ENCODE assay signal across 1 cellular context in genomic region chr1:174276087-174276486, GRCh38.
TF ChIP-seq lines count a peak whose summit lies in the region.

No MANE protein-coding gene starts in this region.

TF ChIP-seq in GM23338, 12 proteins besides CTCF, POLR2A, EP300 and RAD21 (continued from another document):
- TF ChIP-seq ZNF462 (CRISPR knock-in tag; IDR thresholded peaks at IDR 0.05) (no peak), JUNB (IDR thresholded peaks at IDR 0.05; ENCODE audit: unreplicated experiment) (no peak), NANOG (IDR thresholded peaks at IDR 0.05; ENCODE audit: borderline replicate concordance) (no peak), EZH2 (IDR thresholded peaks at IDR 0.05; ENCODE audit: low read depth, unreplicated experiment) (no peak), ZNF331 (CRISPR knock-in tag; IDR thresholded peaks at IDR 0.05; ENCODE audit: low read depth) (no peak), EZH2phosphoT487 (IDR thresholded peaks at IDR 0.05; ENCODE audit: unreplicated experiment) (no peak), POLR2AphosphoS5 (IDR thresholded peaks at IDR 0.05; ENCODE audit: low read depth) (no peak), STAT1 (IDR thresholded peaks at IDR 0.05; ENCODE audit: unreplicated experiment) (no peak)
- TF ChIP-seq, protein P1, sequence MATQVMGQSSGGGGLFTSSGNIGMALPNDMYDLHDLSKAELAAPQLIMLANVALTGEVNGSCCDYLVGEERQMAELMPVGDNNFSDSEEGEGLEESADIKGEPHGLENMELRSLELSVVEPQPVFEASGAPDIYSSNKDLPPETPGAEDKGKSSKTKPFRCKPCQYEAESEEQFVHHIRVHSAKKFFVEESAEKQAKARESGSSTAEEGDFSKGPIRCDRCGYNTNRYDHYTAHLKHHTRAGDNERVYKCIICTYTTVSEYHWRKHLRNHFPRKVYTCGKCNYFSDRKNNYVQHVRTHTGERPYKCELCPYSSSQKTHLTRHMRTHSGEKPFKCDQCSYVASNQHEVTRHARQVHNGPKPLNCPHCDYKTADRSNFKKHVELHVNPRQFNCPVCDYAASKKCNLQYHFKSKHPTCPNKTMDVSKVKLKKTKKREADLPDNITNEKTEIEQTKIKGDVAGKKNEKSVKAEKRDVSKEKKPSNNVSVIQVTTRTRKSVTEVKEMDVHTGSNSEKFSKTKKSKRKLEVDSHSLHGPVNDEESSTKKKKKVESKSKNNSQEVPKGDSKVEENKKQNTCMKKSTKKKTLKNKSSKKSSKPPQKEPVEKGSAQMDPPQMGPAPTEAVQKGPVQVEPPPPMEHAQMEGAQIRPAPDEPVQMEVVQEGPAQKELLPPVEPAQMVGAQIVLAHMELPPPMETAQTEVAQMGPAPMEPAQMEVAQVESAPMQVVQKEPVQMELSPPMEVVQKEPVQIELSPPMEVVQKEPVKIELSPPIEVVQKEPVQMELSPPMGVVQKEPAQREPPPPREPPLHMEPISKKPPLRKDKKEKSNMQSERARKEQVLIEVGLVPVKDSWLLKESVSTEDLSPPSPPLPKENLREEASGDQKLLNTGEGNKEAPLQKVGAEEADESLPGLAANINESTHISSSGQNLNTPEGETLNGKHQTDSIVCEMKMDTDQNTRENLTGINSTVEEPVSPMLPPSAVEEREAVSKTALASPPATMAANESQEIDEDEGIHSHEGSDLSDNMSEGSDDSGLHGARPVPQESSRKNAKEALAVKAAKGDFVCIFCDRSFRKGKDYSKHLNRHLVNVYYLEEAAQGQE (IDR thresholded peaks at IDR 0.05; ENCODE audit: unreplicated experiment), result no peak
